17 cellular contexts compared by ENCODE assay signal in genomic region chr15:27589782-27590181, GRCh38.
"Had no signal": no experiment of that assay in that cellular context is flagged by ENCODE, and none has a peak within 500 bp of the region (broad histone marks: within the 10 kb centered on the region; RNA-seq: fewer than 3 reads in every experiment).

No MANE protein-coding gene starts in this region.

- H3K9me3 ChIP-seq: heart left ventricle, pancreas had no signal

- ATAC-seq: foreskin keratinocyte; heart left ventricle; left colon; right cardiac atrium; stimulated activated effector memory CD8-positive, alpha-beta T cell treated with anti-CD3 and anti-CD28 coated beads, Interleukin-12 subunit alpha, Interleukin-12 subunit beta, amount 100 ng/mL, for 72 hours had no signal

- H3K4me3 ChIP-seq: heart left ventricle had no signal

- H3K27ac ChIP-seq: foreskin keratinocyte, heart left ventricle, pancreas had no signal

- H3K36me3 ChIP-seq: heart left ventricle, pancreas had no signal

- H3K4me1 ChIP-seq: foreskin keratinocyte, heart left ventricle, pancreas had no signal

- H3K27me3 ChIP-seq: foreskin keratinocyte, pancreas had no signal

- FAIRE-seq: colon, endothelial cell of umbilical vein, pancreas had no signal

- DNase-seq: endodermal cell; erythroblast; foreskin keratinocyte; heart left ventricle; hippocampal formation; left colon; mesendoderm; naive B cell; occipital lobe; right cardiac atrium; stimulated activated CD4-positive, alpha-beta T cell treated with anti-CD3 and anti-CD28 coated beads, Interleukin-4, amount 100 ng/mL, for 1 hour; stimulated activated CD8-positive, alpha-beta memory T cell treated with anti-CD3 and anti-CD28 coated beads, Interleukin-4, amount 100 ng/mL, for 48 hours; trophoblast cell had no signal
